In genomic region chr14:104978774-104979691, GRCh38 we compare ENCODE assay signal across 8 cellular contexts. TPM values are rescaled to one million over a fixed set of nuclear protein-coding genes. Genes with fewer than 3 reads are reported as not detected.
A peak's percentile ranks its signal among the peaks of the same experiment; 100 is the strongest.
DNase-seq lines count a peak whose midpoint lies in the region; ATAC-seq and TF ChIP-seq lines count a peak whose summit lies in the region.
"Had no signal": no experiment of that assay in that cellular context is flagged by ENCODE, and none has a peak within 500 bp of the region (broad histone marks: within the 10 kb centered on the region; RNA-seq: fewer than 3 reads in every experiment).

No MANE protein-coding gene starts in this region.

- TF ChIP-seq CTCF in HEK293 (tag by site-specific recombination; IDR thresholded peaks at IDR 0.05) (no peak), gastrocnemius medialis (IDR thresholded peaks at IDR 0.05 in 4 of 5, conservative IDR thresholded peaks at IDR 0.05 in 1 of 5) (no peak)

- intact Hi-C loops in activated T-helper 1 cell treated with anti-CD3 and anti-CD28 coated beads, Interleukin-12 subunit alpha, Interleukin-12 subunit beta, Interleukin-2, Interleukin-4 antibody, amounts not matched to agents 30 ng/mL and 10 ng/mL and 1 ng/mL, durations not matched to agents 14 hours and 24 hours and 36 hours (cut with micrococcal nuclease): loop anchor here (5.0 kb wide), 2 partner anchors 47 to 373 kb away; no protein-coding TSS in a partner anchor
- intact Hi-C loops in right cardiac atrium (cut with DNase I) (loop anchor here in 1 of 4 donors (5.0 kb wide), 1 partner anchor 63 kb away; no protein-coding TSS in a partner anchor), gastrocnemius medialis (cut with DNase I; ENCODE audit: low total_unique reads) (no loop called here)

- in situ Hi-C loops in gastrocnemius medialis (cut with MboI; ENCODE audit: low sequenced_read_pairs in 4 of 4): no loop called here

- 57% methylated on average over 32 of the region's 32 CpGs for WGBS in right cardiac atrium

- peaks cover 11% of the 10 kb centered on the region for H3K4me1 Mint-ChIP-seq in activated T-helper 1 cell treated with anti-CD3 and anti-CD28 coated beads, Interleukin-12 subunit alpha, Interleukin-12 subunit beta, Interleukin-2, Interleukin-4 antibody, amounts not matched to agents 30 ng/mL and 10 ng/mL and 1 ng/mL, durations not matched to agents 14 hours and 24 hours and 36 hours (ENCODE audit: low read depth)

- TF ChIP-seq POLR2A in gastrocnemius medialis (IDR thresholded peaks at IDR 0.05): no peak

- ATAC-seq in right cardiac atrium: no peak
- ATAC-seq in gastrocnemius medialis: no peak
- ATAC-seq in HG02938 (IDR thresholded peaks at IDR 0.05; ENCODE audit: unreplicated experiment): no peak

- H3K27me3 ChIP-seq in right cardiac atrium (ENCODE audit: control insufficient read depth, insufficient read depth) (no peaks in the 10 kb centered on the region), gastrocnemius medialis (peaks cover 0 to 13% (median 8%) of the 10 kb centered on the region in 3 donors), MG63 (no peaks in the 10 kb centered on the region)

- H3K4me1 ChIP-seq in HEK293 (ENCODE audit: control insufficient read depth, insufficient read depth, low read length) (peaks cover 5% of the 10 kb centered on the region; the same call in 1 of the 2 replicates), right cardiac atrium (ENCODE audit: control insufficient read depth, insufficient read depth, low read length) (peaks cover 6% of the 10 kb centered on the region), gastrocnemius medialis (peaks cover 10 to 14% of the 10 kb centered on the region in 2 donors)

- H3K27me3 Mint-ChIP-seq in activated T-helper 1 cell treated with anti-CD3 and anti-CD28 coated beads, Interleukin-12 subunit alpha, Interleukin-12 subunit beta, Interleukin-2, Interleukin-4 antibody, amounts not matched to agents 30 ng/mL and 10 ng/mL and 1 ng/mL, durations not matched to agents 14 hours and 24 hours and 36 hours (ENCODE audit: insufficient read depth): peaks cover 22% of the 10 kb centered on the region

- no peaks in the 10 kb centered on the region for H3K36me3 Mint-ChIP-seq in activated T-helper 1 cell treated with anti-CD3 and anti-CD28 coated beads, Interleukin-12 subunit alpha, Interleukin-12 subunit beta, Interleukin-2, Interleukin-4 antibody, amounts not matched to agents 30 ng/mL and 10 ng/mL and 1 ng/mL, durations not matched to agents 14 hours and 24 hours and 36 hours (ENCODE audit: low read depth)

- H3K9me3 ChIP-seq in HEK293 (ENCODE audit: control insufficient read depth, insufficient read depth, low read depth, low read length): no peaks in the 10 kb centered on the region
- H3K9me3 ChIP-seq in right cardiac atrium (ENCODE audit: control insufficient read depth, low read length): no peaks in the 10 kb centered on the region
- no peaks in the 10 kb centered on the region for H3K9me3 ChIP-seq in gastrocnemius medialis
- H3K9me3 ChIP-seq in MG63: no peaks in the 10 kb centered on the region

- H3K36me3 ChIP-seq in HEK293 (ENCODE audit: control insufficient read depth in 2 of 2, insufficient read depth in 1 of 2, low read length in 2 of 2): no peaks in the 10 kb centered on the region
- H3K36me3 ChIP-seq in gastrocnemius medialis: no peaks in the 10 kb centered on the region
- H3K36me3 ChIP-seq in MG63: no peaks in the 10 kb centered on the region

- H3K4me3 ChIP-seq in HEK293 (ENCODE audit: low read depth, low read length) (no peak overlapping the region), right cardiac atrium (ENCODE audit: low read length) (peak overlapping the region; percentile 51), gastrocnemius medialis (peak overlapping the region in 3 of 4 donors; percentile 31 to 49 (median 41)), MG63 (no peak overlapping the region)

- H3K9me3 Mint-ChIP-seq in activated T-helper 1 cell treated with anti-CD3 and anti-CD28 coated beads, Interleukin-12 subunit alpha, Interleukin-12 subunit beta, Interleukin-2, Interleukin-4 antibody, amounts not matched to agents 30 ng/mL and 10 ng/mL and 1 ng/mL, durations not matched to agents 14 hours and 24 hours and 36 hours: no peaks in the 10 kb centered on the region
- H3K9me3 Mint-ChIP-seq: activated naive CD4-positive, alpha-beta T cell treated with anti-CD3 and anti-CD28 coated beads, Interleukin-2, amount 50 U/mL, for 72 hours had no signal

- H3K27ac Mint-ChIP-seq in activated T-helper 1 cell treated with anti-CD3 and anti-CD28 coated beads, Interleukin-12 subunit alpha, Interleukin-12 subunit beta, Interleukin-2, Interleukin-4 antibody, amounts not matched to agents 30 ng/mL and 10 ng/mL and 1 ng/mL, durations not matched to agents 14 hours and 24 hours and 36 hours: no peak overlapping the region
- H3K27ac Mint-ChIP-seq: activated naive CD4-positive, alpha-beta T cell treated with anti-CD3 and anti-CD28 coated beads, Interleukin-2, amount 50 U/mL, for 72 hours had no signal

- peak overlapping the region; percentile 19 for H3K4me3 Mint-ChIP-seq in activated T-helper 1 cell treated with anti-CD3 and anti-CD28 coated beads, Interleukin-12 subunit alpha, Interleukin-12 subunit beta, Interleukin-2, Interleukin-4 antibody, amounts not matched to agents 30 ng/mL and 10 ng/mL and 1 ng/mL, durations not matched to agents 14 hours and 24 hours and 36 hours

- no peak for DNase-seq in activated T-helper 1 cell treated with anti-CD3 and anti-CD28 coated beads, Interleukin-12 subunit alpha, Interleukin-12 subunit beta, Interleukin-2, Interleukin-4 antibody, amounts not matched to agents 30 ng/mL and 10 ng/mL and 1 ng/mL, durations not matched to agents 14 hours and 24 hours and 36 hours (ENCODE audit: low spot score)
- DNase-seq in right cardiac atrium (peak in 2 of 3 donors; percentile 30 to 53), gastrocnemius medialis (no peak), MG63 (no peak), NCI-H2196 treated with DMSO at 0.1 percent for 48 hours (lab: John Stamatoyannopoulos, UW; ENCODE audit: unreplicated experiment) (no peak)

- POLR2A ChIA-PET in HEK293 (lab: Yijun Ruan, JAX): interaction anchor here (0.6 to 1.5 kb wide), 6 partner anchors 10 to 225 kb away, joined by 3 to 7 read pairs (median 4); partner anchors contain the start of gene CDCA4

- H3K27ac ChIP-seq in HEK293 (ENCODE audit: extremely low read depth, low read depth, low read length): no peak overlapping the region
- H3K27ac ChIP-seq in right cardiac atrium (ENCODE audit: low read length): no peak overlapping the region
- H3K27ac ChIP-seq in gastrocnemius medialis: peak overlapping the region in 1 of 4 donors; percentile 55

- CTCF ChIA-PET in HEK293 (lab: Yijun Ruan, JAX): interaction anchor here (1.0 kb wide), 1 partner anchor 66 kb away, joined by 3 read pairs; no protein-coding TSS in a partner anchor

TF ChIP-seq in HEK293, 187 proteins besides CTCF, POLR2A, EP300 and RAD21 (continues in another document):
- TF ChIP-seq SP3 (tag by site-specific recombination; IDR thresholded peaks at IDR 0.05) (0 out of 2 replicates have a peak, but pooled peaks have one; percentile 5), GLIS2 (tag by site-specific recombination; IDR thresholded peaks at IDR 0.05) (peak; percentile 40; the same call in 1 of the 2 replicates), ZBTB21 (tag by site-specific recombination; IDR thresholded peaks at IDR 0.05) (no peak), GFI1B (tag by site-specific recombination; IDR thresholded peaks at IDR 0.05) (no peak), ZNF600 (tag by site-specific recombination; IDR thresholded peaks at IDR 0.05) (peak; percentile 85), ZNF169 (tag by site-specific recombination; IDR thresholded peaks at IDR 0.05) (no peak), BCL11A (tag by site-specific recombination; IDR thresholded peaks at IDR 0.05; ENCODE audit: low read depth) (0 out of 2 replicates have a peak, but pooled peaks have one; percentile 22)

RNA-seq across cellular contexts. Expression of gene AHNAK2, which starts 0.9 kb away (rescaled TPM):
- total RNA-seq in activated T-helper 1 cell treated with anti-CD3 and anti-CD28 coated beads, Interleukin-12 subunit alpha, Interleukin-12 subunit beta, Interleukin-2, Interleukin-4 antibody, amounts not matched to agents 30 ng/mL and 10 ng/mL and 1 ng/mL, durations not matched to agents 14 hours and 24 hours and 36 hours: 0.02 and 0.05 TPM in 2 replicates
- total RNA-seq in right cardiac atrium: 1 to 10 TPM; 2.5 to 5.7 (median 3.3) TPM
- 2.0 TPM for polyA plus RNA-seq in right cardiac atrium
- 1 to 10 TPM; 2.0 to 8.6 (median 3.4) TPM for total RNA-seq in gastrocnemius medialis
- 26.9 and 31.3 TPM in 2 replicates for total RNA-seq in MG63 (2014; rRNA removed; shearing (Covaris generic); ENCODE audit: low replicate concordance)

RNA-seq across cellular contexts. Expression of gene CLBA1, which starts 6.6 kb away (rescaled TPM):
- total RNA-seq in activated T-helper 1 cell treated with anti-CD3 and anti-CD28 coated beads, Interleukin-12 subunit alpha, Interleukin-12 subunit beta, Interleukin-2, Interleukin-4 antibody, amounts not matched to agents 30 ng/mL and 10 ng/mL and 1 ng/mL, durations not matched to agents 14 hours and 24 hours and 36 hours: 3.1 TPM in 2 replicates
- total RNA-seq in right cardiac atrium (1 to 10 TPM; 1.8 to 4.2 (median 3.1) TPM), gastrocnemius medialis (1 to 10 TPM in 3 of 4 donors, under 1 TPM in 1; 0.71 to 4.0 (median 3.3) TPM)
- polyA plus RNA-seq in right cardiac atrium: 2.4 TPM
- 7.2 and 10.8 TPM in 2 replicates for total RNA-seq in MG63 (2014; rRNA removed; shearing (Covaris generic); ENCODE audit: low replicate concordance)

RNA-seq across cellular contexts. Expression of gene CDCA4, which starts 41.9 kb away (rescaled TPM):
- 62.5 and 63.7 TPM in 2 replicates for total RNA-seq in activated T-helper 1 cell treated with anti-CD3 and anti-CD28 coated beads, Interleukin-12 subunit alpha, Interleukin-12 subunit beta, Interleukin-2, Interleukin-4 antibody, amounts not matched to agents 30 ng/mL and 10 ng/mL and 1 ng/mL, durations not matched to agents 14 hours and 24 hours and 36 hours
- total RNA-seq in right cardiac atrium (1 to 10 TPM; 2.9 to 3.9 (median 3.3) TPM), gastrocnemius medialis (1 to 10 TPM in 3 of 4 donors, under 1 TPM in 1; 0.71 to 2.2 (median 1.8) TPM)
- polyA plus RNA-seq in right cardiac atrium: 2.5 TPM
- total RNA-seq in MG63 (2014; rRNA removed; shearing (Covaris generic); ENCODE audit: low replicate concordance): 30.3 and 49.7 TPM in 2 replicates

RNA-seq across cellular contexts. Expression of gene PLD4, which starts 54.4 kb away (rescaled TPM):
- total RNA-seq in activated T-helper 1 cell treated with anti-CD3 and anti-CD28 coated beads, Interleukin-12 subunit alpha, Interleukin-12 subunit beta, Interleukin-2, Interleukin-4 antibody, amounts not matched to agents 30 ng/mL and 10 ng/mL and 1 ng/mL, durations not matched to agents 14 hours and 24 hours and 36 hours: 0.10 and 0.21 TPM in 2 replicates
- under 1 TPM; 0.06 to 0.88 (median 0.20) TPM for total RNA-seq in right cardiac atrium
- 0.05 TPM for polyA plus RNA-seq in right cardiac atrium
- total RNA-seq in gastrocnemius medialis: not detected
- total RNA-seq in MG63 (2014; rRNA removed; shearing (Covaris generic); ENCODE audit: low replicate concordance): not detected in 2 replicates

Comparison
In these comparisons a context has a peak if more than half of its experiments do, and no peak if none do; other contexts are left out.
1. H3K4me3 ChIP-seq: peak in right cardiac atrium (single experiment) and gastrocnemius medialis (3 of 4); none in HEK293 (single experiment) and MG63 (single experiment).
2. DNase-seq: peak in right cardiac atrium (2 of 3); none in activated T-helper 1 cell treated with anti-CD3 and anti-CD28 coated beads, Interleukin-12 subunit alpha, Interleukin-12 subunit beta, Interleukin-2, Interleukin-4 antibody, amounts not matched to agents 30 ng/mL and 10 ng/mL and 1 ng/mL, durations not matched to agents 14 hours and 24 hours and 36 hours (single experiment), gastrocnemius medialis (0 of 2), MG63 (single experiment) and NCI-H2196 treated with DMSO at 0.1 percent for 48 hours (single experiment).